Comparison of ENCODE assay signal across 17 cellular contexts in genomic region chr6:7781240-7781639, GRCh38.
DNase-seq lines count a peak whose midpoint lies in the region; TF ChIP-seq lines count a peak whose summit lies in the region.
"Had no signal": no experiment of that assay in that cellular context is flagged by ENCODE, and none has a peak within 500 bp of the region (broad histone marks: within the 10 kb centered on the region; RNA-seq: fewer than 3 reads in every experiment).

No MANE protein-coding gene starts in this region.

- H3K9me3 Mint-ChIP-seq in activated naive CD4-positive, alpha-beta T cell treated with anti-CD3 and anti-CD28 coated beads, Interleukin-2, amount 10 ng/mL, durations not matched to agents 7 days and 5 days = no peaks in the 10 kb centered on the region
- H3K9me3 Mint-ChIP-seq: CD4-positive, alpha-beta T cell; CD8-positive, alpha-beta T cell had no signal

- CTCF ChIA-PET in activated naive CD4-positive, alpha-beta T cell treated with anti-CD3 and anti-CD28 coated beads, Interleukin-2, amount 10 ng/mL, durations not matched to agents 7 days and 5 days (lab: Charles Lee) = no interaction called here

- H3K4me1 Mint-ChIP-seq in activated naive CD4-positive, alpha-beta T cell treated with anti-CD3 and anti-CD28 coated beads, Interleukin-2, amount 10 ng/mL, durations not matched to agents 7 days and 5 days = no peaks in the 10 kb centered on the region

- no peaks in the 10 kb centered on the region for H3K36me3 Mint-ChIP-seq in activated naive CD4-positive, alpha-beta T cell treated with anti-CD3 and anti-CD28 coated beads, Interleukin-2, amount 10 ng/mL, durations not matched to agents 7 days and 5 days
- H3K36me3 Mint-ChIP-seq: CD8-positive, alpha-beta T cell had no signal

- peaks cover 6% of the 10 kb centered on the region for H3K27me3 Mint-ChIP-seq in activated naive CD4-positive, alpha-beta T cell treated with anti-CD3 and anti-CD28 coated beads, Interleukin-2, amount 10 ng/mL, durations not matched to agents 7 days and 5 days

- DNase-seq in GM12865 (ENCODE audit: low read depth) = peak; percentile 7
- DNase-seq in OCI-M1 (lab: John Stamatoyannopoulos, UW) = peak; percentile 25
- peak; percentile 42 for DNase-seq in astrocyte of the hippocampus (ENCODE audit: low read depth, low spot score)
- no peak for DNase-seq in NCI-H226
- no peak for DNase-seq in activated naive CD4-positive, alpha-beta T cell treated with anti-CD3 and anti-CD28 coated beads, Interleukin-2, amount 10 ng/mL, durations not matched to agents 7 days and 5 days
- DNase-seq in NCI-H526 treated with DMSO at 0.1 percent for 48 hours (lab: John Stamatoyannopoulos, UW) = no peak
- DNase-seq: AML-193; Caco-2; Calu3; CD4-positive, alpha-beta T cell; CD8-positive, alpha-beta T cell; DMS79 treated with DMSO at 0.1 percent for 48 hours; GF-D8 had no signal

- no peak overlapping the region for H3K4me3 Mint-ChIP-seq in activated naive CD4-positive, alpha-beta T cell treated with anti-CD3 and anti-CD28 coated beads, Interleukin-2, amount 10 ng/mL, durations not matched to agents 7 days and 5 days
- H3K4me3 Mint-ChIP-seq: B cell; CD4-positive, alpha-beta T cell; CD8-positive, alpha-beta T cell had no signal

- no peak for TF ChIP-seq CTCF in GM12865 (IDR thresholded peaks at IDR 0.05; ENCODE audit: insufficient read depth, low read depth, low read length, missing control alignments)

- no peak overlapping the region for H3K27ac Mint-ChIP-seq in activated naive CD4-positive, alpha-beta T cell treated with anti-CD3 and anti-CD28 coated beads, Interleukin-2, amount 10 ng/mL, durations not matched to agents 7 days and 5 days
- H3K27ac Mint-ChIP-seq: B cell; CD4-positive, alpha-beta T cell; CD8-positive, alpha-beta T cell had no signal

- H3K4me3 ChIP-seq in GM12865 (ENCODE audit: low read depth, low read length) = no peak overlapping the region
- H3K4me3 ChIP-seq: A549; BLaER1 treated with 17β-estradiol and CSF1 and Interleukin-3, amounts not matched to agents 10 nM and 100 nM; GM12878 had no signal

Comparison
In these comparisons a context has a peak if more than half of its experiments do, and no peak if none do; other contexts are left out.
1. DNase-seq: peak in GM12865 (single experiment), OCI-M1 (single experiment) and astrocyte of the hippocampus (single experiment); none in NCI-H226 (single experiment), activated naive CD4-positive, alpha-beta T cell treated with anti-CD3 and anti-CD28 coated beads, Interleukin-2, amount 10 ng/mL, durations not matched to agents 7 days and 5 days (single experiment) and NCI-H526 treated with DMSO at 0.1 percent for 48 hours (single experiment).